In the genomic region with DNA sequence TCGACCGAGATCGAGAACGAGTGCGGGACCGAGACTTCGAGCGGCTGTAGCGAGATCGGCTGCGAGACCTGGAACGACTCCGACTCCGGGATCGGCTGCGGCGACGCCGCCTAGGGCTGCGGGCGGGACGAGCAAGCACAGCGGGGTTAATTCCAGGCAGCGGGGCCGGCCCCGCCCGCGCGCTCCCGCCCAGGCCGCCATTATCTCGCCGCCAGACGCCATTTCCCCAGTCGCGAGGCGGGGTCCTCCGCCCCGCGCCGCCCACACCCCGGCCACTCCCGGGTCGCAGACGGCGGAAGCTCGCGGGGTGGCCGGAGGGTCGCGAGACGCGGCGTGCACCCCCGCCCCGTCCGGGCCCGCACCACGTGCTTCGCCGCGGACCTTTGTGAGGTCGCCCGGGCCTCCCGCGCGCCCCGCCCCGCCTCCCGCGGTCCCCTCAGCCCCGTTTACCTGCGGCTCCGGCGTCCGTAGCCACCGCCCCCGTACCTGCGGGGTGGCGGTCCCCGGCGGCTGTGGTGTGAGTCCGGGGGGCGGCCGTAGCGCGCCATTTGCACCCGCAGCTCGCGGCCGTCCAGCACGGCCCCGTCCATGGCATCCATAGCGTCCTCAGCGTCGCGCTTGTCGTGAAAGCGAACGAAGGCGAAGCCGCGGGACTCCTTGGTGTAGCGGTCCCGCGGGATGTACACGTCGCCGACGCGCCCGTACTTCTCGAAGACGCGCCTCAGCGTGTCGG, we compare ENCODE assay signal across 8 cellular contexts. TPM values are rescaled to one million over a fixed set of nuclear protein-coding genes. Genes with fewer than 3 reads are reported as not detected.
DNase-seq lines count a peak whose midpoint lies in the region; ATAC-seq and TF ChIP-seq lines count a peak whose summit lies in the region.

No MANE protein-coding gene starts in this region.

- peak overlapping the region; percentile 90 for H3K27ac Mint-ChIP-seq in activated T-helper 2 cell treated with anti-CD3 and anti-CD28 coated beads, Interferon-gamma antibody, Interleukin-2, Interleukin-4, amounts not matched to agents 10 μg/mL and 5 μg/mL and 100 μg/mL, durations not matched to agents 14 hours and 24 hours and 36 hours
- peak overlapping the region; percentile 99 to 100 for H3K27ac Mint-ChIP-seq in natural killer cell

- no peaks in the 10 kb centered on the region for H3K27me3 Mint-ChIP-seq in activated T-helper 2 cell treated with anti-CD3 and anti-CD28 coated beads, Interferon-gamma antibody, Interleukin-2, Interleukin-4, amounts not matched to agents 10 μg/mL and 5 μg/mL and 100 μg/mL, durations not matched to agents 14 hours and 24 hours and 36 hours (ENCODE audit: low read depth)
- no peaks in the 10 kb centered on the region for H3K27me3 Mint-ChIP-seq in natural killer cell (ENCODE audit: low read depth in 2 of 2)

- ATAC-seq in HG02970 (IDR thresholded peaks at IDR 0.05; ENCODE audit: low FRiP score, unreplicated experiment) (peak; percentile 6), natural killer cell (peak; percentile 8 to 16 (median 14))

- H3K4me3 ChIP-seq in fibroblast of mammary gland (ENCODE audit: control insufficient read depth, low read depth, low read length): peak overlapping the region; percentile 81

- no peaks in the 10 kb centered on the region for H3K9me3 Mint-ChIP-seq in activated T-helper 2 cell treated with anti-CD3 and anti-CD28 coated beads, Interferon-gamma antibody, Interleukin-2, Interleukin-4, amounts not matched to agents 10 μg/mL and 5 μg/mL and 100 μg/mL, durations not matched to agents 14 hours and 24 hours and 36 hours
- no peaks in the 10 kb centered on the region for H3K9me3 Mint-ChIP-seq in natural killer cell

- H3K36me3 Mint-ChIP-seq in activated T-helper 2 cell treated with anti-CD3 and anti-CD28 coated beads, Interferon-gamma antibody, Interleukin-2, Interleukin-4, amounts not matched to agents 10 μg/mL and 5 μg/mL and 100 μg/mL, durations not matched to agents 14 hours and 24 hours and 36 hours (ENCODE audit: low read depth): peaks cover 53% of the 10 kb centered on the region
- peaks cover 29% of the 10 kb centered on the region for H3K36me3 Mint-ChIP-seq in natural killer cell

- intact Hi-C loops in activated T-helper 2 cell treated with anti-CD3 and anti-CD28 coated beads, Interferon-gamma antibody, Interleukin-2, Interleukin-4, amounts not matched to agents 10 μg/mL and 5 μg/mL and 100 μg/mL, durations not matched to agents 14 hours and 24 hours and 36 hours (cut with micrococcal nuclease): loop anchor here (1.0 to 10.0 kb wide), 5 partner anchors 10 to 1388 kb away; partner anchors contain the start of genes JMJD6, METTL23, SEC14L1 and TMC6
- intact Hi-C loops in natural killer cell (cut with micrococcal nuclease): loop anchor here (1.0 to 10.0 kb wide), 3 partner anchors 20 to 472 kb away; partner anchors contain the start of gene UBALD2

- H3K4me3 Mint-ChIP-seq in activated T-helper 2 cell treated with anti-CD3 and anti-CD28 coated beads, Interferon-gamma antibody, Interleukin-2, Interleukin-4, amounts not matched to agents 10 μg/mL and 5 μg/mL and 100 μg/mL, durations not matched to agents 14 hours and 24 hours and 36 hours (ENCODE audit: low read depth): peak overlapping the region; percentile 97
- peak overlapping the region; percentile 96 for H3K4me3 Mint-ChIP-seq in natural killer cell

- peak; percentile 81 to 83 for DNase-seq in NCI-H2081 (lab: John Stamatoyannopoulos, UW)
- DNase-seq in NCI-H2081 treated with DMSO at 0.1 percent for 48 hours (lab: John Stamatoyannopoulos, UW): no peak
- peak; percentile 33 to 49 for DNase-seq in NOMO-1 (lab: John Stamatoyannopoulos, UW; ENCODE audit: unreplicated experiment in 2 of 2)
- peak; percentile 58 for DNase-seq in activated T-helper 2 cell treated with anti-CD3 and anti-CD28 coated beads, Interferon-gamma antibody, Interleukin-2, Interleukin-4, amounts not matched to agents 10 μg/mL and 5 μg/mL and 100 μg/mL, durations not matched to agents 14 hours and 24 hours and 36 hours (ENCODE audit: low spot score)
- peak; percentile 50 for DNase-seq in fibroblast of mammary gland (ENCODE audit: low read depth)
- peak; percentile 64 for DNase-seq in natural killer cell
- peak; percentile 57 for DNase-seq in superior temporal gyrus (ENCODE audit: extremely low spot score)

- TF ChIP-seq CTCF in fibroblast of mammary gland (conservative IDR thresholded peaks at IDR 0.05; ENCODE audit: control insufficient read depth, insufficient read depth, low read depth, low read length) (no peak), natural killer cell (IDR thresholded peaks at IDR 0.05) (no peak)

- H3K4me1 Mint-ChIP-seq in activated T-helper 2 cell treated with anti-CD3 and anti-CD28 coated beads, Interferon-gamma antibody, Interleukin-2, Interleukin-4, amounts not matched to agents 10 μg/mL and 5 μg/mL and 100 μg/mL, durations not matched to agents 14 hours and 24 hours and 36 hours (ENCODE audit: low read depth): peaks cover 37% of the 10 kb centered on the region
- H3K4me1 Mint-ChIP-seq in natural killer cell: peaks cover 53 to 62% of the 10 kb centered on the region in 2 donors

RNA-seq across cellular contexts. Expression of gene SRSF2, which starts 0.6 kb away (rescaled TPM):
- 456 and 478 TPM in 2 replicates for total RNA-seq in activated T-helper 2 cell treated with anti-CD3 and anti-CD28 coated beads, Interferon-gamma antibody, Interleukin-2, Interleukin-4, amounts not matched to agents 10 μg/mL and 5 μg/mL and 100 μg/mL, durations not matched to agents 14 hours and 24 hours and 36 hours
- total RNA-seq in natural killer cell: 100 to 1,000 TPM; 402 to 548 (median 503) TPM

RNA-seq across cellular contexts. Expression of gene MFSD11, which starts 1.4 kb away (rescaled TPM):
- total RNA-seq in activated T-helper 2 cell treated with anti-CD3 and anti-CD28 coated beads, Interferon-gamma antibody, Interleukin-2, Interleukin-4, amounts not matched to agents 10 μg/mL and 5 μg/mL and 100 μg/mL, durations not matched to agents 14 hours and 24 hours and 36 hours: 16.9 and 18.6 TPM in 2 replicates
- total RNA-seq in natural killer cell: 10 to 100 TPM; 32.7 to 44.0 (median 33.9) TPM

RNA-seq across cellular contexts. Expression of gene METTL23, which starts 9.9 kb away (rescaled TPM):
- total RNA-seq in activated T-helper 2 cell treated with anti-CD3 and anti-CD28 coated beads, Interferon-gamma antibody, Interleukin-2, Interleukin-4, amounts not matched to agents 10 μg/mL and 5 μg/mL and 100 μg/mL, durations not matched to agents 14 hours and 24 hours and 36 hours: 32.1 and 33.2 TPM in 2 replicates
- 10 to 100 TPM; 31.9 to 57.7 (median 34.2) TPM for total RNA-seq in natural killer cell

RNA-seq across cellular contexts. Expression of gene JMJD6, which starts 10.1 kb away (rescaled TPM):
- total RNA-seq in activated T-helper 2 cell treated with anti-CD3 and anti-CD28 coated beads, Interferon-gamma antibody, Interleukin-2, Interleukin-4, amounts not matched to agents 10 μg/mL and 5 μg/mL and 100 μg/mL, durations not matched to agents 14 hours and 24 hours and 36 hours: 83.5 and 84.9 TPM in 2 replicates
- 100 to 1,000 TPM; 169 to 257 (median 195) TPM for total RNA-seq in natural killer cell

RNA-seq across cellular contexts. Expression of gene MXRA7, which starts 25.8 kb away (rescaled TPM):
- 6.6 and 8.5 TPM in 2 replicates for total RNA-seq in activated T-helper 2 cell treated with anti-CD3 and anti-CD28 coated beads, Interferon-gamma antibody, Interleukin-2, Interleukin-4, amounts not matched to agents 10 μg/mL and 5 μg/mL and 100 μg/mL, durations not matched to agents 14 hours and 24 hours and 36 hours
- 10 to 100 TPM; 31.6 to 47.6 (median 46.5) TPM for total RNA-seq in natural killer cell
